ENCODE assay signal across 18 cellular contexts in the genomic region with DNA sequence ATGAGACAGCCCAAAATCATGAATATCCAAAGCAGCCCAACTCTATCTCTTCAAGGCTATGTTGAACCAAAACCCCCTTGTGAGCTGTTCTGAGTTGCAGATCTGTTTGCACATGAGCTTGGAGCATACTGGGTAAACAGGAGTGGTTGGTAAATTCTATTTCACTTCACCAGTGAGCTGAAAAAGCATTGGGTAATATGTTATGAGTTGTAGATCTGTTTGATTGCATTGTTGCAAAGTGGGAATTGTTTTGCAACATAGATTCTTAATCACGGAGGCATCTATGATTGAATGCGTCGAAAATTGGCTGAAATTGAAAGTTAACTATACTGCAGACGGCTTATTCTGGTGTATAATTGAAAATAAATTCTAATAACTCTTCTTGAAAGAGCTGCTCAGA.
"Had no signal": no experiment of that assay in that cellular context is flagged by ENCODE, and none has a peak within 500 bp of the region (broad histone marks: within the 10 kb centered on the region; RNA-seq: fewer than 3 reads in every experiment).

No MANE protein-coding gene starts in this region.

- H3K4me3 ChIP-seq: body of pancreas, heart left ventricle, left lung, prostate gland, right atrium auricular region had no signal

- ATAC-seq: activated CD4-positive, alpha-beta T cell treated with anti-CD3 and anti-CD28 coated beads for 36 hours; body of pancreas; heart left ventricle; left lung had no signal

- H3K4me1 ChIP-seq: body of pancreas, heart left ventricle, left lung, prostate gland, right atrium auricular region had no signal

- H3K36me3 ChIP-seq: heart left ventricle, left lung, prostate gland, right atrium auricular region, WERI-Rb-1 had no signal

- DNase-seq: activated CD4-positive, alpha-beta T cell treated with anti-CD3 and anti-CD28 coated beads for 36 hours; activated CD4-positive, alpha-beta T cell treated with anti-CD3 and anti-CD28 coated beads, Interleukin-2, amount 50 U/mL, for 48 hours; activated gamma-delta T cell; activated naive CD8-positive, alpha-beta T cell treated with anti-CD3 and anti-CD28 coated beads, Interleukin-2, amount 10 ng/mL, durations not matched to agents 7 days and 5 days; amygdala; body of pancreas; heart left ventricle; kidney; left lung; mammary epithelial cell; midbrain; nephron progenitor cell; occipital lobe; stimulated activated CD4-positive, alpha-beta T cell treated with anti-CD3 and anti-CD28 coated beads, Interleukin-2, amount 100 ng/mL, for 24 hours; stimulated activated naive CD4-positive, alpha-beta T cell treated with Interleukin-2 at 50 U/mL for 16 hours; WERI-Rb-1 had no signal

- H3K9me3 ChIP-seq: body of pancreas, heart left ventricle, left lung, prostate gland, right atrium auricular region had no signal

- H3K27me3 ChIP-seq: body of pancreas, heart left ventricle, left lung, right atrium auricular region had no signal

- H3K27ac ChIP-seq: body of pancreas, heart left ventricle, left lung, prostate gland, right atrium auricular region, WERI-Rb-1 had no signal
